In genomic region chr4:179110356-179110755, GRCh38 we compare ENCODE assay signal across 17 cellular contexts.
DNase-seq lines count a peak whose midpoint lies in the region; ATAC-seq and TF ChIP-seq lines count a peak whose summit lies in the region.
"Had no signal": no experiment of that assay in that cellular context is flagged by ENCODE, and none has a peak within 500 bp of the region (broad histone marks: within the 10 kb centered on the region; RNA-seq: fewer than 3 reads in every experiment).

No MANE protein-coding gene starts in this region.

- H3K36me3 Mint-ChIP-seq in Calu3 (ENCODE audit: insufficient read depth, unreplicated experiment) = no peaks in the 10 kb centered on the region
- H3K36me3 Mint-ChIP-seq: immature natural killer cell had no signal

- H3K4me3 Mint-ChIP-seq in Calu3 (ENCODE audit: low read depth, unreplicated experiment) = no peak overlapping the region
- H3K4me3 Mint-ChIP-seq: activated naive CD8-positive, alpha-beta T cell treated with anti-CD3 and anti-CD28 coated beads, Interleukin-2, amount 50 U/mL, for 24 hours; immature natural killer cell had no signal

- no peak overlapping the region for H3K56ac ChIP-seq in IMR-90 (ENCODE audit: extremely low read depth, insufficient read depth, low read length)

- H3K14ac ChIP-seq in IMR-90 (replicated peaks; ENCODE audit: low read depth, low read length) = no peak overlapping the region

- H4K91ac ChIP-seq in IMR-90 (ENCODE audit: insufficient read depth, low read depth, low read length) = no peak overlapping the region

- peaks cover 2% of the 10 kb centered on the region for H3K9me3 Mint-ChIP-seq in Calu3 (ENCODE audit: low read depth, unreplicated experiment)

- H3K79me1 ChIP-seq in IMR-90 (ENCODE audit: low read depth in 1 of 2, low read length in 2 of 2) = no peaks in the 10 kb centered on the region

- H3K27ac ChIP-seq in IMR-90 (ENCODE audit: insufficient read depth, low read length) (no peak overlapping the region), stomach (no peak overlapping the region)
- H3K27ac ChIP-seq: pancreas, suprapubic skin had no signal

- H2BK20ac ChIP-seq in IMR-90 (ENCODE audit: low read depth, low read length) = 0 out of 2 replicates have a peak overlapping the region, but pooled peaks have one; percentile 25

- WGBS in IMR-90 (ENCODE audit: extremely low coverage in 2 of 2, insufficient read length in 1 of 2), 2 experiments = 0% methylated on average over 1 of the region's 2 CpGs; no CpG with 5 or more reads in 1 of the 2 experiments
- 74 to 89% (median 86%) methylated on average over 2 of the region's 2 CpGs for WGBS in stomach, 5 donors

- no peak overlapping the region for H3K4ac ChIP-seq in IMR-90 (ENCODE audit: low read depth, low read length)

- H2AK9ac ChIP-seq in IMR-90 (replicated peaks; ENCODE audit: low read depth, low read length, poor library complexity) = no peak overlapping the region

- H3K9me3 ChIP-seq in IMR-90 (ENCODE audit: control insufficient read depth, insufficient read depth, low read length) (no peaks in the 10 kb centered on the region), stomach (no peaks in the 10 kb centered on the region)
- H3K9me3 ChIP-seq: pancreas had no signal

- intact Hi-C loops in Calu3 (cut with micrococcal nuclease; ENCODE audit: unreplicated experiment) = no loop called here
- intact Hi-C loops in IMR-90 (cut with micrococcal nuclease) = no loop called here
- intact Hi-C loops in stomach (cut with DNase I; ENCODE audit: low total_unique reads) = no loop called here

- no peak overlapping the region for H2BK5ac ChIP-seq in IMR-90 (ENCODE audit: low read depth, low read length, poor library complexity, severe bottlenecking)

- H3K9ac ChIP-seq in IMR-90 (ENCODE audit: low read depth, low read length) = no peak overlapping the region

- CTCF ChIA-PET in Calu3 (lab: Charles Lee) (no interaction called here), IMR-90 (lab: Yijun Ruan, JAX) (no interaction called here)

- POLR2A ChIA-PET in IMR-90 (lab: Charles Lee; ENCODE audit: unreplicated experiment) = no interaction called here

- no peak for TF ChIP-seq POLR2A in IMR-90 (IDR thresholded peaks at IDR 0.05; ENCODE audit: low read depth, low read length)
- TF ChIP-seq POLR2A in stomach (IDR thresholded peaks at IDR 0.05) = no peak

- H2BK120ac ChIP-seq in IMR-90 (ENCODE audit: low read depth, low read length) = no peak overlapping the region

- H3K18ac ChIP-seq in IMR-90 (ENCODE audit: low read depth, low read length) = no peak overlapping the region

- H4K20me1 ChIP-seq in IMR-90 (ENCODE audit: insufficient read depth, low read length) = no peaks in the 10 kb centered on the region

- H3K36me3 ChIP-seq in IMR-90 (ENCODE audit: control insufficient read depth, insufficient read depth, low read length) = no peaks in the 10 kb centered on the region
- H3K36me3 ChIP-seq in stomach = no peaks in the 10 kb centered on the region
- H3K36me3 ChIP-seq: pancreas, suprapubic skin had no signal

- no peaks in the 10 kb centered on the region for H3K9me1 ChIP-seq in IMR-90 (ENCODE audit: insufficient read depth, low read length)

- in situ Hi-C loops in IMR-90 (cut with MboI; ENCODE audit: low sequenced_read_pairs) = no loop called here

- H4K5ac ChIP-seq in IMR-90 (ENCODE audit: low read depth, low read length) = no peak overlapping the region

- DNase-seq in Calu3 (peak; percentile 9), IMR-90 (peak; percentile 98), amniotic stem cell (lab: John Stamatoyannopoulos, UW) (peak; percentile 70), iris pigment epithelial cell (ENCODE audit: low read depth) (peak; percentile 76), stomach (no peak)
- DNase-seq in stimulated activated CD4-positive, alpha-beta T cell treated with anti-CD3 and anti-CD28 coated beads, Interleukin-1b, Interleukin-23, amount 100 ng/mL, for 48 hours = no peak
- no peak for DNase-seq in activated CD8-positive, alpha-beta memory T cell treated with anti-CD3 and anti-CD28 coated beads, Interleukin-2, amount 50 U/mL, for 4 hours
- DNase-seq: activated naive CD8-positive, alpha-beta T cell treated with anti-CD3 and anti-CD28 coated beads, Interleukin-2, amount 50 U/mL, for 24 hours; dermis blood vessel endothelial cell; immature natural killer cell; NCI-H1105; NCI-H345; pancreas; stimulated activated CD4-positive, alpha-beta T cell treated with anti-CD3 and anti-CD28 coated beads, Interleukin-12 subunit alpha, Interleukin-12 subunit beta, amount 100 ng/mL, for 4 hours; SW 1271 had no signal

- ATAC-seq in IMR-90 (ENCODE audit: low read depth) (peak; percentile 94), GM21360 (IDR thresholded peaks at IDR 0.05; ENCODE audit: unreplicated experiment) (no peak)
- ATAC-seq: activated naive CD8-positive, alpha-beta T cell treated with anti-CD3 and anti-CD28 coated beads, Interleukin-2, amount 50 U/mL, for 24 hours; pancreas had no signal

- peaks cover 23% of the 10 kb centered on the region for H3K4me1 Mint-ChIP-seq in Calu3 (ENCODE audit: low read depth, unreplicated experiment)
- H3K4me1 Mint-ChIP-seq: activated naive CD8-positive, alpha-beta T cell treated with anti-CD3 and anti-CD28 coated beads, Interleukin-2, amount 50 U/mL, for 24 hours; immature natural killer cell had no signal

- H2AK5ac ChIP-seq in IMR-90 (ENCODE audit: low read depth, low read length) = no peak overlapping the region

- H3K4me1 ChIP-seq in IMR-90 (ENCODE audit: control insufficient read depth, insufficient read depth, low read length) (no peaks in the 10 kb centered on the region; the same call in 1 of the 2 replicates), stomach (no peaks in the 10 kb centered on the region)
- H3K4me1 ChIP-seq: pancreas, suprapubic skin had no signal

- H3K4me3 ChIP-seq in IMR-90 (ENCODE audit: insufficient read depth, low read depth, low read length) (no peak overlapping the region), stomach (no peak overlapping the region)
- H3K4me3 ChIP-seq: pancreas, suprapubic skin had no signal

- no peak overlapping the region for H2AFZ ChIP-seq in IMR-90 (replicated peaks; ENCODE audit: low read length, poor library complexity)

- BruUV-seq in Calu3 (replicated peaks; lab: Mats Ljungman, UMichigan) (no TSS peak), IMR-90 (replicated peaks; lab: Mats Ljungman, UMichigan) (no TSS peak)

- H3K4me2 ChIP-seq in IMR-90 (ENCODE audit: low read depth, low read length) = no peak overlapping the region

- H2BK15ac ChIP-seq in IMR-90 (ENCODE audit: low read depth, low read length) = no peak overlapping the region

- H4K8ac ChIP-seq in IMR-90 (ENCODE audit: low read depth in 2 of 2, low read length in 2 of 2) = no peak overlapping the region

- H3K23ac ChIP-seq in IMR-90 (ENCODE audit: low read depth, low read length) = no peak overlapping the region

- TF ChIP-seq CTCF in Calu3 (IDR thresholded peaks at IDR 0.05; ENCODE audit: unreplicated experiment) (no peak), IMR-90 (conservative IDR thresholded peaks at IDR 0.05; ENCODE audit: low read depth, low read length) (no peak), stomach (IDR thresholded peaks at IDR 0.05) (no peak)

- no peak for TF ChIP-seq EP300 in stomach (IDR thresholded peaks at IDR 0.05)

- dilution Hi-C loops in IMR-90 (cut with HindIII; ENCODE audit: low sequenced_read_pairs, unreplicated experiment) = no loop called here

- H3K27me3 ChIP-seq in IMR-90 (ENCODE audit: control insufficient read depth, insufficient read depth, low read length) (no peaks in the 10 kb centered on the region), stomach (no peaks in the 10 kb centered on the region)
- H3K27me3 ChIP-seq: pancreas, suprapubic skin had no signal

- no peaks in the 10 kb centered on the region for H3K27me3 Mint-ChIP-seq in Calu3 (ENCODE audit: unreplicated experiment)
- H3K27me3 Mint-ChIP-seq: activated naive CD8-positive, alpha-beta T cell treated with anti-CD3 and anti-CD28 coated beads, Interleukin-2, amount 50 U/mL, for 24 hours had no signal

- TF ChIP-seq RAD21 in IMR-90 (IDR thresholded peaks at IDR 0.05; ENCODE audit: low read length) = no peak

- H3K27ac Mint-ChIP-seq in Calu3 (ENCODE audit: unreplicated experiment) = no peak overlapping the region
- H3K27ac Mint-ChIP-seq: activated naive CD8-positive, alpha-beta T cell treated with anti-CD3 and anti-CD28 coated beads, Interleukin-2, amount 50 U/mL, for 24 hours; immature natural killer cell had no signal

TF ChIP-seq in IMR-90, 13 proteins besides CTCF, POLR2A, EP300 and RAD21 (continues in another document):
- TF ChIP-seq BHLHE40 (IDR thresholded peaks at IDR 0.05; ENCODE audit: low read depth, low read length) (peak; percentile 26; the same call in 1 of the 2 replicates), MAFK (IDR thresholded peaks at IDR 0.05; ENCODE audit: low read depth, low read length) (no peak), RFX5 (IDR thresholded peaks at IDR 0.05; ENCODE audit: low read depth, low read length) (no peak), RCOR1 (IDR thresholded peaks at IDR 0.05; ENCODE audit: insufficient replicate concordance, low read length) (no peak), CEBPB (IDR thresholded peaks at IDR 0.05; ENCODE audit: low read depth, low read length) (peak; percentile 38), USF2 (IDR thresholded peaks at IDR 0.05; ENCODE audit: low read depth, low read length) (0 out of 2 replicates have a peak, but pooled peaks have one; percentile 31), SMC3 (IDR thresholded peaks at IDR 0.05; ENCODE audit: low read depth, low read length) (no peak), CHD1 (IDR thresholded peaks at IDR 0.05; ENCODE audit: low read depth, low read length) (no peak), MAZ (IDR thresholded peaks at IDR 0.05; ENCODE audit: borderline replicate concordance, low read depth, low read length) (no peak), ELK1 (IDR thresholded peaks at IDR 0.05; ENCODE audit: borderline replicate concordance, low read depth, low read length) (no peak), MXI1 (IDR thresholded peaks at IDR 0.05; ENCODE audit: borderline replicate concordance, low read depth, low read length) (no peak)

Comparison
In these comparisons a context has a peak if more than half of its experiments do, and no peak if none do; other contexts are left out.
1. DNase-seq: peak in Calu3 (single experiment), IMR-90 (single experiment), amniotic stem cell (single experiment) and iris pigment epithelial cell (single experiment); none in stimulated activated CD4-positive, alpha-beta T cell treated with anti-CD3 and anti-CD28 coated beads, Interleukin-1b, Interleukin-23, amount 100 ng/mL, for 48 hours (single experiment), stomach (single experiment) and activated CD8-positive, alpha-beta memory T cell treated with anti-CD3 and anti-CD28 coated beads, Interleukin-2, amount 50 U/mL, for 4 hours (single experiment).